ENCODE assay signal across 25 cellular contexts in genomic region chr2:207901847-207902246, GRCh38.
DNase-seq lines count a peak whose midpoint lies in the region; ATAC-seq and TF ChIP-seq lines count a peak whose summit lies in the region.
"Had no signal": no experiment of that assay in that cellular context is flagged by ENCODE, and none has a peak within 500 bp of the region (broad histone marks: within the 10 kb centered on the region; RNA-seq: fewer than 3 reads in every experiment).

No MANE protein-coding gene starts in this region.

- H4K20me1 ChIP-seq in hepatocyte (ENCODE audit: insufficient read depth, poor library complexity, severe bottlenecking) = no peaks in the 10 kb centered on the region
- H4K20me1 ChIP-seq in neural progenitor cell (ENCODE audit: low read depth) = no peaks in the 10 kb centered on the region

- no peaks in the 10 kb centered on the region for H3K9me2 ChIP-seq in hepatocyte (replicated peaks; ENCODE audit: insufficient read depth)

- H3K4me3 ChIP-seq in hepatocyte (no peak overlapping the region), neural progenitor cell (peak overlapping the region; percentile 24)
- H3K4me3 ChIP-seq: GM12878 had no signal

- H3K27me3 Mint-ChIP-seq in neural progenitor cell (ENCODE audit: insufficient read depth, low read depth) = peaks cover 22% of the 10 kb centered on the region
- H3K27me3 Mint-ChIP-seq: B cell, IgD-negative memory B cell had no signal

- peaks cover 24% of the 10 kb centered on the region for H3K4me1 ChIP-seq in hepatocyte (ENCODE audit: insufficient read depth)
- H3K4me1 ChIP-seq in neural progenitor cell = peaks cover 96% of the 10 kb centered on the region

- WGBS in hepatocyte (ENCODE audit: low lambda C conversion rate, missing lambda C conversion rate) = 92% methylated on average over 10 of the region's 10 CpGs

- H3K4me2 ChIP-seq in hepatocyte (no peak overlapping the region), neural progenitor cell (peak overlapping the region; percentile 78)
- H3K4me2 ChIP-seq: KMS-11 had no signal

- ATAC-seq in HG03354 (IDR thresholded peaks at IDR 0.05; ENCODE audit: poor library complexity, severe bottlenecking, unreplicated experiment) (no peak), SK-N-SH treated with all-trans-retinoic acid at 6 μM for 48 hours (no peak)
- ATAC-seq: CD8-positive, alpha-beta T cell; GM12878; PC-3 had no signal

- peaks cover 57% of the 10 kb centered on the region for H3K4me1 Mint-ChIP-seq in neural progenitor cell
- H3K4me1 Mint-ChIP-seq: B cell had no signal

- peaks cover 98% of the 10 kb centered on the region for H3F3A ChIP-seq in neural progenitor cell (ENCODE audit: low read depth)

- no peak overlapping the region for H3K9ac ChIP-seq in neural progenitor cell
- H3K9ac ChIP-seq: KMS-11 had no signal

- H3K36me3 Mint-ChIP-seq in neural progenitor cell = no peaks in the 10 kb centered on the region

- no peaks in the 10 kb centered on the region for H3K36me3 ChIP-seq in hepatocyte (replicated peaks; ENCODE audit: insufficient read depth, low read depth)
- no peaks in the 10 kb centered on the region for H3K36me3 ChIP-seq in neural progenitor cell

- TF ChIP-seq CTCF in hepatocyte (IDR thresholded peaks at IDR 0.05; ENCODE audit: poor library complexity) (no peak), neural progenitor cell (IDR thresholded peaks at IDR 0.05) (no peak)

- DNase-seq in NCI-H1417 (lab: John Stamatoyannopoulos, UW) (peak in 2 of 3 experiments; percentile 21 to 60), NCI-H1417 treated with DMSO at 0.1 percent for 48 hours (lab: John Stamatoyannopoulos, UW) (no peak), hepatocyte (ENCODE audit: low spot score) (no peak), neural progenitor cell (ENCODE audit: low spot score) (peak; percentile 96), SKM-1 treated with dmso at 0.1 percent for 144 hours (lab: John Stamatoyannopoulos, UW; ENCODE audit: unreplicated experiment) (no peak)
- DNase-seq: Caco-2; CD8-positive, alpha-beta T cell; EL; GDM1; HCEC 1CT; NCI-H1048; NCI-H1436; NCI-H2081 treated with DMSO at 0.1 percent for 48 hours; NCI-H524; NCI-H748 treated with DMSO at 0.1 percent for 48 hours; NK-92 treated with Interleukin-12 subunit alpha and Interleukin-12 subunit beta, amount 100 ng/mL, for 24 hours; PC-3 had no signal

- H3K9me3 ChIP-seq in hepatocyte (ENCODE audit: low read depth) = no peaks in the 10 kb centered on the region
- H3K9me3 ChIP-seq in neural progenitor cell (ENCODE audit: low read depth) = no peaks in the 10 kb centered on the region
- H3K9me3 ChIP-seq: Caco-2 had no signal

- H2AFZ ChIP-seq in hepatocyte (no peak overlapping the region), neural progenitor cell (replicated peaks) (no peak overlapping the region)

- no peaks in the 10 kb centered on the region for H3K27me3 ChIP-seq in hepatocyte
- no peaks in the 10 kb centered on the region for H3K27me3 ChIP-seq in neural progenitor cell

- peak overlapping the region; percentile 23 for H3K27ac ChIP-seq in hepatocyte
- H3K27ac ChIP-seq in neural progenitor cell = peak overlapping the region; percentile 95
- H3K27ac ChIP-seq: 22Rv1, C4-2B, KMS-11 had no signal

- no peaks in the 10 kb centered on the region for H3K9me3 Mint-ChIP-seq in neural progenitor cell
- H3K9me3 Mint-ChIP-seq: CD8-positive, alpha-beta T cell; IgD-negative memory B cell had no signal

- no peaks in the 10 kb centered on the region for H3K79me2 ChIP-seq in hepatocyte
- H3K79me2 ChIP-seq in neural progenitor cell (ENCODE audit: low read depth) = peaks cover 37% of the 10 kb centered on the region

- no peak overlapping the region for H3K27ac Mint-ChIP-seq in neural progenitor cell
- H3K27ac Mint-ChIP-seq: B cell; CD8-positive, alpha-beta T cell had no signal

- peak overlapping the region; percentile 65 for H3K4me3 Mint-ChIP-seq in neural progenitor cell
- H3K4me3 Mint-ChIP-seq: B cell; CD8-positive, alpha-beta T cell; IgD-negative memory B cell had no signal

TF ChIP-seq in SK-N-SH treated with all-trans-retinoic acid at 6 μM for 48 hours, 23 proteins besides CTCF, POLR2A, EP300 and RAD21:
- no peak for TF ChIP-seq CSDC2 (CRISPR knock-in tag; IDR thresholded peaks at IDR 0.05)
- no peak for TF ChIP-seq ZNF70 (CRISPR knock-in tag; IDR thresholded peaks at IDR 0.05)
- no peak for TF ChIP-seq ZC3H10 (CRISPR knock-in tag; IDR thresholded peaks at IDR 0.05)
- no peak for TF ChIP-seq TOX (CRISPR knock-in tag; IDR thresholded peaks at IDR 0.05; ENCODE audit: borderline replicate concordance)
- no peak for TF ChIP-seq ESRRG (CRISPR knock-in tag; IDR thresholded peaks at IDR 0.05)
- TF ChIP-seq TCF4 (CRISPR knock-in tag; IDR thresholded peaks at IDR 0.05; ENCODE audit: borderline replicate concordance) = no peak
- no peak for TF ChIP-seq BACH2 (CRISPR knock-in tag; IDR thresholded peaks at IDR 0.05; ENCODE audit: borderline replicate concordance)
- no peak for TF ChIP-seq ISL1 (CRISPR knock-in tag; IDR thresholded peaks at IDR 0.05)
- TF ChIP-seq CSRNP3 (CRISPR knock-in tag; IDR thresholded peaks at IDR 0.05) = no peak
- TF ChIP-seq, protein P1, sequence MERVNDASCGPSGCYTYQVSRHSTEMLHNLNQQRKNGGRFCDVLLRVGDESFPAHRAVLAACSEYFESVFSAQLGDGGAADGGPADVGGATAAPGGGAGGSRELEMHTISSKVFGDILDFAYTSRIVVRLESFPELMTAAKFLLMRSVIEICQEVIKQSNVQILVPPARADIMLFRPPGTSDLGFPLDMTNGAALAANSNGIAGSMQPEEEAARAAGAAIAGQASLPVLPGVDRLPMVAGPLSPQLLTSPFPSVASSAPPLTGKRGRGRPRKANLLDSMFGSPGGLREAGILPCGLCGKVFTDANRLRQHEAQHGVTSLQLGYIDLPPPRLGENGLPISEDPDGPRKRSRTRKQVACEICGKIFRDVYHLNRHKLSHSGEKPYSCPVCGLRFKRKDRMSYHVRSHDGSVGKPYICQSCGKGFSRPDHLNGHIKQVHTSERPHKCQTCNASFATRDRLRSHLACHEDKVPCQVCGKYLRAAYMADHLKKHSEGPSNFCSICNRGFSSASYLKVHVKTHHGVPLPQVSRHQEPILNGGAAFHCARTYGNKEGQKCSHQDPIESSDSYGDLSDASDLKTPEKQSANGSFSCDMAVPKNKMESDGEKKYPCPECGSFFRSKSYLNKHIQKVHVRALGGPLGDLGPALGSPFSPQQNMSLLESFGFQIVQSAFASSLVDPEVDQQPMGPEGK (CRISPR knock-in tag; IDR thresholded peaks at IDR 0.05; ENCODE audit: borderline replicate concordance) = no peak
- no peak for TF ChIP-seq ZNF565 (CRISPR knock-in tag; conservative IDR thresholded peaks at IDR 0.05; ENCODE audit: low read depth)
- no peak for TF ChIP-seq ZNF8 (CRISPR knock-in tag; IDR thresholded peaks at IDR 0.05)
- no peak for TF ChIP-seq PPARA (CRISPR knock-in tag; IDR thresholded peaks at IDR 0.05; ENCODE audit: borderline replicate concordance)
- no peak for TF ChIP-seq SNAI2 (CRISPR knock-in tag; IDR thresholded peaks at IDR 0.05)

Comparison
In these comparisons a context has a peak if more than half of its experiments do, and no peak if none do; other contexts are left out.
1. DNase-seq: peak in NCI-H1417 (2 of 3) and neural progenitor cell (single experiment); none in NCI-H1417 treated with DMSO at 0.1 percent for 48 hours (single experiment), hepatocyte (single experiment) and SKM-1 treated with dmso at 0.1 percent for 144 hours (single experiment).